17 cellular contexts compared by ENCODE assay signal in the genomic region with DNA sequence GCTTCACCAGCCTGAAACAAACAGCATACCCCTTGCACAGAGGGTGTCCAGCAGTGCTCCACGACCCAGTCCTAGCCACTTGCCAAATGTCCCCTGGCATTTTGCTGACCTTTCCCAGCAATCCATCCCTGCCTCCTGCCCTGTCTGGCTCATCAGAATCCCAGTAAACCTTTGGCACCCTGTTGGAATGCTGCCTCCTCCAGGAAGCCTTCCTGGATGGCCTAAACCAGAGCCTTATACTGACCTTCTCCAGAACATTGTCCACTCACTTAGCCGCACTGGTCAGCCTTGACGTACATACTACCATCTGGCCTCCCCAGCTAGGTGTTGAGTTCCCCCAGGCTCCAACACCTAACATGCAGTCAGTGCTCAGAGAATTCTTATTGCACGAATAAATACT. TPM values are rescaled to one million over a fixed set of nuclear protein-coding genes. Genes with fewer than 3 reads are reported as not detected.
DNase-seq lines count a peak whose midpoint lies in the region; ATAC-seq and TF ChIP-seq lines count a peak whose summit lies in the region.
"Had no signal": no experiment of that assay in that cellular context is flagged by ENCODE, and none has a peak within 500 bp of the region (broad histone marks: within the 10 kb centered on the region; RNA-seq: fewer than 3 reads in every experiment).

No MANE protein-coding gene starts in this region.

- H2BK20ac ChIP-seq in IMR-90 (ENCODE audit: low read depth, low read length) = no peak overlapping the region

- no peak overlapping the region for H3K4me3 ChIP-seq in IMR-90 (ENCODE audit: insufficient read depth, low read depth, low read length)
- H3K4me3 ChIP-seq: GM23338 had no signal

- H3K4me1 Mint-ChIP-seq in nephron (no peaks in the 10 kb centered on the region), type B pancreatic cell (ENCODE audit: unreplicated experiment) (peaks cover 13% of the 10 kb centered on the region)

- no peak overlapping the region for H4K5ac ChIP-seq in IMR-90 (ENCODE audit: low read depth, low read length)

- H3K36me3 Mint-ChIP-seq in nephron (ENCODE audit: low read depth) = no peaks in the 10 kb centered on the region
- H3K36me3 Mint-ChIP-seq in type B pancreatic cell = no peaks in the 10 kb centered on the region
- H3K36me3 Mint-ChIP-seq: CD14-positive monocyte; CD8-positive, alpha-beta T cell had no signal

- no TSS peak for BruUV-seq in IMR-90 (replicated peaks; lab: Mats Ljungman, UMichigan)

- H3K27ac Mint-ChIP-seq in nephron = no peak overlapping the region
- H3K27ac Mint-ChIP-seq in type B pancreatic cell = no peak overlapping the region
- H3K27ac Mint-ChIP-seq: CD14-positive monocyte; CD8-positive, alpha-beta T cell; GM23338; H9 had no signal

- no peaks in the 10 kb centered on the region for H3K9me3 ChIP-seq in IMR-90 (ENCODE audit: control insufficient read depth, insufficient read depth, low read length)

- peak; percentile 6 for DNase-seq in AG20443 (ENCODE audit: low spot score)
- no peak for DNase-seq in IMR-90
- no peak for DNase-seq in type B pancreatic cell (ENCODE audit: extremely low spot score, unreplicated experiment)
- DNase-seq in GM19240 (ENCODE audit: insufficient read length, low spot score) = no peak
- DNase-seq: CD8-positive, alpha-beta T cell; COR-L47; DMS153; DND-41; GF-D8; H9; Karpas-422 had no signal

- ATAC-seq in IMR-90 (ENCODE audit: low read depth) = no peak
- ATAC-seq in GM18861 (IDR thresholded peaks at IDR 0.05; ENCODE audit: unreplicated experiment) = no peak
- no peak for ATAC-seq in GM21529 (IDR thresholded peaks at IDR 0.05; ENCODE audit: unreplicated experiment)
- ATAC-seq: CD8-positive, alpha-beta T cell; GM23338 had no signal

- H2BK5ac ChIP-seq in IMR-90 (ENCODE audit: low read depth, low read length, poor library complexity, severe bottlenecking) = no peak overlapping the region

- H2BK15ac ChIP-seq in IMR-90 (ENCODE audit: low read depth, low read length) = no peak overlapping the region

- CTCF ChIA-PET in IMR-90 (lab: Yijun Ruan, JAX) = no interaction called here

- no peak overlapping the region for H3K23ac ChIP-seq in IMR-90 (ENCODE audit: low read depth, low read length)

- H2AFZ ChIP-seq in IMR-90 (replicated peaks; ENCODE audit: low read length, poor library complexity) = no peak overlapping the region
- H2AFZ ChIP-seq: GM23338 had no signal

- no peaks in the 10 kb centered on the region; the same call in 1 of the 2 replicates for H3K9me1 ChIP-seq in IMR-90 (ENCODE audit: insufficient read depth, low read length)

- no peaks in the 10 kb centered on the region for H3K9me3 Mint-ChIP-seq in nephron
- H3K9me3 Mint-ChIP-seq in type B pancreatic cell = no peaks in the 10 kb centered on the region
- H3K9me3 Mint-ChIP-seq: CD8-positive, alpha-beta T cell; GM23338; H9 had no signal

- no peaks in the 10 kb centered on the region for H3K36me3 ChIP-seq in IMR-90 (ENCODE audit: control insufficient read depth, insufficient read depth, low read length)

- no peak for TF ChIP-seq RAD21 in IMR-90 (IDR thresholded peaks at IDR 0.05; ENCODE audit: low read length)

- no peak overlapping the region for H3K4me2 ChIP-seq in IMR-90 (ENCODE audit: low read depth, low read length)
- H3K4me2 ChIP-seq: GM23338 had no signal

- no peak overlapping the region for H3K4ac ChIP-seq in IMR-90 (ENCODE audit: low read depth, low read length)

- H2AK9ac ChIP-seq in IMR-90 (replicated peaks; ENCODE audit: low read depth, low read length, poor library complexity) = peak overlapping the region; percentile 72

- peaks cover 35% of the 10 kb centered on the region for H3K27me3 ChIP-seq in IMR-90 (ENCODE audit: control insufficient read depth, insufficient read depth, low read length)

- H3K4me3 Mint-ChIP-seq in nephron (peak overlapping the region in 2 of 3 experiments; percentile 41 to 63), type B pancreatic cell (peak overlapping the region; percentile 65)
- H3K4me3 Mint-ChIP-seq: CD8-positive, alpha-beta T cell; GM23338 had no signal

- no peak overlapping the region for H3K56ac ChIP-seq in IMR-90 (ENCODE audit: extremely low read depth, insufficient read depth, low read length)

- POLR2A ChIA-PET in IMR-90 (lab: Charles Lee; ENCODE audit: unreplicated experiment) = no interaction called here

- in situ Hi-C loops in IMR-90 (cut with MboI; ENCODE audit: low sequenced_read_pairs) = no loop called here

- H4K91ac ChIP-seq in IMR-90 (ENCODE audit: insufficient read depth, low read depth, low read length) = no peak overlapping the region

- TF ChIP-seq CTCF in IMR-90 (conservative IDR thresholded peaks at IDR 0.05; ENCODE audit: low read depth, low read length) (no peak), nephron (IDR thresholded peaks at IDR 0.05; ENCODE audit: unreplicated experiment in 3 of 3) (no peak), type B pancreatic cell (conservative IDR thresholded peaks at IDR 0.05) (no peak)

- H4K8ac ChIP-seq in IMR-90 (ENCODE audit: low read depth in 2 of 2, low read length in 2 of 2) = no peak overlapping the region

- dilution Hi-C loops in IMR-90 (cut with HindIII; ENCODE audit: low sequenced_read_pairs, unreplicated experiment) = no loop called here

- H3K27me3 Mint-ChIP-seq in nephron (ENCODE audit: low read depth) (peaks cover 30% of the 10 kb centered on the region), type B pancreatic cell (peaks cover 14% of the 10 kb centered on the region)

- no peak overlapping the region for H3K18ac ChIP-seq in IMR-90 (ENCODE audit: low read depth, low read length)

- intact Hi-C loops in IMR-90 (cut with micrococcal nuclease) = no loop called here

- no peak overlapping the region for H3K27ac ChIP-seq in IMR-90 (ENCODE audit: insufficient read depth, low read length)

- no peak overlapping the region for H3K9ac ChIP-seq in IMR-90 (ENCODE audit: low read depth, low read length)

- no peaks in the 10 kb centered on the region for H4K20me1 ChIP-seq in IMR-90 (ENCODE audit: insufficient read depth, low read length)

- 83% methylated on average over 2 of the region's 4 CpGs; no CpG with 5 or more reads in 1 of the 2 experiments for WGBS in IMR-90 (ENCODE audit: extremely low coverage in 2 of 2, insufficient read length in 1 of 2), 2 experiments

- no peak overlapping the region for H2BK120ac ChIP-seq in IMR-90 (ENCODE audit: low read depth, low read length)

- no peak for TF ChIP-seq POLR2A in IMR-90 (IDR thresholded peaks at IDR 0.05; ENCODE audit: low read depth, low read length)

- no peaks in the 10 kb centered on the region for H3K79me1 ChIP-seq in IMR-90 (ENCODE audit: low read depth in 1 of 2, low read length in 2 of 2)

- H3K4me1 ChIP-seq in IMR-90 (ENCODE audit: control insufficient read depth, insufficient read depth, low read length) = peaks cover 4% of the 10 kb centered on the region; the same call in 1 of the 2 replicates

- H2AK5ac ChIP-seq in IMR-90 (ENCODE audit: low read depth, low read length) = no peak overlapping the region

- H3K14ac ChIP-seq in IMR-90 (replicated peaks; ENCODE audit: low read depth, low read length) = no peak overlapping the region

TF ChIP-seq in IMR-90, 13 proteins besides CTCF, POLR2A, EP300 and RAD21:
- TF ChIP-seq BHLHE40 (IDR thresholded peaks at IDR 0.05; ENCODE audit: low read depth, low read length) = no peak
- TF ChIP-seq CHD1 (IDR thresholded peaks at IDR 0.05; ENCODE audit: low read depth, low read length) = no peak
- TF ChIP-seq RFX5 (IDR thresholded peaks at IDR 0.05; ENCODE audit: low read depth, low read length) = no peak
- TF ChIP-seq MAZ (IDR thresholded peaks at IDR 0.05; ENCODE audit: borderline replicate concordance, low read depth, low read length) = no peak
- no peak for TF ChIP-seq SMC3 (IDR thresholded peaks at IDR 0.05; ENCODE audit: low read depth, low read length)

RNA-seq across cellular contexts. Expression of a gene that starts 2.0 kb away (rescaled TPM):
- total RNA-seq in IMR-90 (2012; rRNA removed) (not detected in 2 replicates), type B pancreatic cell (ENCODE audit: low replicate concordance) (3.4 and 12.5 TPM in 2 replicates)
- polyA plus RNA-seq in IMR-90 (2012; rRNA removed) = 0.02 and 0.03 TPM in 2 replicates
- 0.02 TPM in 1 of 2 replicates, not detected in the other for polyA plus RNA-seq in IMR-90 (2012; cell fraction: cytosol; rRNA removed)
- polyA plus RNA-seq in IMR-90 (2012; cell fraction: nucleus; rRNA removed; ENCODE audit: low replicate concordance) = 0.10 and 0.15 TPM in 2 replicates
- total RNA-seq: A172 had no signal
- polyA plus RNA-seq: CD14-positive monocyte had no signal

RNA-seq across cellular contexts. Expression of a gene that starts 38.0 kb away (rescaled TPM):
- total RNA-seq in IMR-90 (2012; rRNA removed) (3,662 and 5,584 TPM in 2 replicates), type B pancreatic cell (ENCODE audit: low replicate concordance) (1,583 and 1,590 TPM in 2 replicates)
- 4,105 and 5,462 TPM in 2 replicates for polyA plus RNA-seq in IMR-90 (2012; rRNA removed)
- polyA plus RNA-seq in IMR-90 (2012; cell fraction: cytosol; rRNA removed) = 6,022 and 9,107 TPM in 2 replicates
- polyA plus RNA-seq in IMR-90 (2012; cell fraction: nucleus; rRNA removed; ENCODE audit: low replicate concordance) = 1,293 and 1,327 TPM in 2 replicates
